8 cellular contexts compared by ENCODE assay signal in genomic region chr12:47963340-47964040, GRCh38. TPM values are rescaled to one million over a fixed set of nuclear protein-coding genes. Genes with fewer than 3 reads are reported as not detected.
DNase-seq lines count a peak whose midpoint lies in the region; TF ChIP-seq lines count a peak whose summit lies in the region.

Gene TMEM106C (plus strand): TSS chr12:47963596. CDS start chr12:47964237, 641 bp downstream.

- 0 out of 2 replicates have a peak, but pooled peaks cover 1% of the 10 kb centered on the region for H3K36me3 ChIP-seq in Caco-2 (ENCODE audit: control insufficient read depth, insufficient read depth, low read length)
- H3K36me3 ChIP-seq in endocrine pancreas (ENCODE audit: control insufficient read depth, insufficient read depth, low read length): peaks cover 2% of the 10 kb centered on the region
- peaks cover 7 to 11% of the 10 kb centered on the region in 2 experiments for H3K36me3 ChIP-seq in mesenchymal stem cell (ENCODE audit: control insufficient read depth in 1 of 2, insufficient read depth in 2 of 2, low read depth in 1 of 2, low read length in 2 of 2)

- intact Hi-C loops in Caco-2 (cut with micrococcal nuclease; ENCODE audit: unreplicated experiment): loop anchor here (1.0 to 5.0 kb wide), 9 partner anchors 14 to 202 kb away; no protein-coding TSS in a partner anchor

- no peak within 1 kb of the TSS for H4K91ac ChIP-seq in mesenchymal stem cell (ENCODE audit: low read length)

- peak within 1 kb of the TSS in 1 of 2 experiments; percentile 71 for H3K4ac ChIP-seq in mesenchymal stem cell (ENCODE audit: low read depth in 1 of 2, low read length in 2 of 2)

- TF ChIP-seq CTCF in Caco-2 (IDR thresholded peaks at IDR 0.05; ENCODE audit: insufficient read depth in 1 of 2, low read depth in 1 of 2, low read length in 1 of 2, severe bottlenecking in 1 of 2, unreplicated experiment in 1 of 2) (peak; percentile 98 to 99), GM20000 (IDR thresholded peaks at IDR 0.05; ENCODE audit: extremely low read depth, missing control alignments) (peak; percentile 98)

- peaks cover 5% of the 10 kb centered on the region for H3K79me1 ChIP-seq in mesenchymal stem cell (replicated peaks; ENCODE audit: low read length, poor library complexity, severe bottlenecking)

- WGBS in mesenchymal stem cell: under 1% methylated on average over 58 of the region's 59 CpGs

- H2AFZ ChIP-seq in mesenchymal stem cell (ENCODE audit: low read depth, low read length): peak within 1 kb of the TSS; percentile 97

- no peaks in the 10 kb centered on the region for H3K27me3 Mint-ChIP-seq in Caco-2 (ENCODE audit: insufficient read depth, unreplicated experiment)

- H3K27ac ChIP-seq in mesenchymal stem cell (ENCODE audit: low read length, poor library complexity, severe bottlenecking): no peak within 1 kb of the TSS

- H3K9ac ChIP-seq in endocrine pancreas (ENCODE audit: control insufficient read depth, insufficient read depth, low read length): peak within 1 kb of the TSS; percentile 71
- peak within 1 kb of the TSS; percentile 84 for H3K9ac ChIP-seq in mesenchymal stem cell (ENCODE audit: low read length)

- H2AK5ac ChIP-seq in mesenchymal stem cell (ENCODE audit: low read length, severe bottlenecking): no peak within 1 kb of the TSS

- no peak within 1 kb of the TSS for H2BK5ac ChIP-seq in mesenchymal stem cell (ENCODE audit: low read depth, low read length, poor library complexity, severe bottlenecking)

- peak within 1 kb of the TSS; percentile 46 to 77 for H2BK12ac ChIP-seq in mesenchymal stem cell (ENCODE audit: low read length in 2 of 2)

- H2BK15ac ChIP-seq in mesenchymal stem cell (ENCODE audit: low read depth, poor library complexity, severe bottlenecking): peak within 1 kb of the TSS; percentile 54

- peak within 1 kb of the TSS in 1 of 2 experiments; percentile 86 for H3K14ac ChIP-seq in mesenchymal stem cell (ENCODE audit: low read length in 2 of 2)

- peak within 1 kb of the TSS; percentile 66 to 89 for H3K18ac ChIP-seq in mesenchymal stem cell (ENCODE audit: low read depth in 1 of 2, low read length in 2 of 2)

- H3K27me3 ChIP-seq in Caco-2 (replicated peaks; ENCODE audit: control insufficient read depth, insufficient read depth, low read length) (no peaks in the 10 kb centered on the region), endocrine pancreas (ENCODE audit: control insufficient read depth, insufficient read depth, low read length) (no peaks in the 10 kb centered on the region), mesenchymal stem cell (ENCODE audit: control insufficient read depth in 1 of 2, insufficient read depth in 1 of 2, low read length in 2 of 2) (peaks cover 12 to 25% of the 10 kb centered on the region in 2 experiments)

- peak within 1 kb of the TSS; percentile 97 for H3K4me2 ChIP-seq in mesenchymal stem cell (ENCODE audit: low read length, poor library complexity, severe bottlenecking)

- POLR2A ChIA-PET in Caco-2 (lab: Charles Lee): interaction anchor here (0.6 to 1.2 kb wide), 4 partner anchors 55 to 571 kb away, joined by 3 to 20 read pairs (median 4); partner anchors contain the start of gene VDR

- H3K36me3 Mint-ChIP-seq in Caco-2 (ENCODE audit: insufficient read depth, unreplicated experiment): peaks cover 44% of the 10 kb centered on the region

- peaks cover 24% of the 10 kb centered on the region for H3K4me1 Mint-ChIP-seq in Caco-2 (ENCODE audit: low read depth, unreplicated experiment)

- no peaks in the 10 kb centered on the region for H3K9me3 Mint-ChIP-seq in Caco-2 (ENCODE audit: unreplicated experiment)

- H2BK120ac ChIP-seq in mesenchymal stem cell (ENCODE audit: low read depth, low read length): no peak within 1 kb of the TSS

- DNase-seq in Caco-2 (peak; percentile 93 to 97), GM20000 (ENCODE audit: low spot score) (peak; percentile 99), HT-29 (ENCODE audit: low spot score) (peak; percentile 96), mesenchymal stem cell (peak; percentile 89)
- peak; percentile 83 for DNase-seq in NK-92 treated with Interleukin-12 subunit alpha and Interleukin-12 subunit beta, amount 100 ng/mL, for 24 hours (lab: John Stamatoyannopoulos, UW)
- peak; percentile 79 to 80 for DNase-seq in activated CD8-positive, alpha-beta memory T cell treated with anti-CD3 and anti-CD28 coated beads for 4 hours (ENCODE audit: low read depth in 2 of 2)
- peak; percentile 82 for DNase-seq in stimulated activated CD8-positive, alpha-beta memory T cell treated with anti-CD3 and anti-CD28 coated beads, Interleukin-12 subunit alpha, Interleukin-12 subunit beta, amount 100 ng/mL, for 4 hours (ENCODE audit: low read depth)

- BruUV-seq in Caco-2 (replicated peaks; lab: Mats Ljungman, UMichigan): no TSS peak

- H3K4me1 ChIP-seq in Caco-2 (no peaks in the 10 kb centered on the region), endocrine pancreas (ENCODE audit: control insufficient read depth, insufficient read depth, low read length) (no peaks in the 10 kb centered on the region), mesenchymal stem cell (ENCODE audit: control insufficient read depth, insufficient read depth, low read depth, low read length) (peaks cover 6% of the 10 kb centered on the region)

- H4K8ac ChIP-seq in mesenchymal stem cell (ENCODE audit: low read length): peak within 1 kb of the TSS; percentile 91

- CTCF ChIA-PET in Caco-2 (lab: Charles Lee): interaction anchor here (0.5 to 3.7 kb wide), 22 partner anchors 8 to 258 kb away, joined by 3 to 40 read pairs (median 3); partner anchors contain the start of genes ASB8, RPAP3 and VDR

- H3K9me3 ChIP-seq in Caco-2 (no peaks in the 10 kb centered on the region; the same call in 1 of the 2 replicates), endocrine pancreas (ENCODE audit: control insufficient read depth, low read length) (no peaks in the 10 kb centered on the region), mesenchymal stem cell (ENCODE audit: control insufficient read depth, low read length) (no peaks in the 10 kb centered on the region)

- peak within 1 kb of the TSS; percentile 77 for H3K4me3 ChIP-seq in Caco-2 (ENCODE audit: low read depth, low read length)
- H3K4me3 ChIP-seq in endocrine pancreas (ENCODE audit: control insufficient read depth, insufficient read depth, low read length): peak within 1 kb of the TSS; percentile 60
- H3K4me3 ChIP-seq in mesenchymal stem cell (ENCODE audit: insufficient read depth in 1 of 2, low read depth in 1 of 2, low read length in 2 of 2): peak within 1 kb of the TSS; percentile 93 to 95

- H3K23ac ChIP-seq in mesenchymal stem cell (ENCODE audit: low read length in 2 of 2): no peak within 1 kb of the TSS

- H3K27ac Mint-ChIP-seq in Caco-2 (ENCODE audit: unreplicated experiment): peak within 1 kb of the TSS; percentile 97

- H3K4me3 Mint-ChIP-seq in Caco-2 (ENCODE audit: unreplicated experiment): peak within 1 kb of the TSS; percentile 100

RNA-seq across cellular contexts. Expression of gene TMEM106C, which starts in this region (rescaled TPM):
- total RNA-seq in Caco-2 (2022): 247 and 281 TPM in 2 replicates
- total RNA-seq in HT-29 (2014; rRNA removed; shearing (Covaris generic)): 126 and 132 TPM in 2 replicates
- polyA plus RNA-seq in mesenchymal stem cell (2013, experiment 1 of 2): 39.2 TPM
- 39.7 TPM for polyA plus RNA-seq in mesenchymal stem cell (2013, experiment 2 of 2)
